ENCODE assay signal across 9 cellular contexts in the genomic region with DNA sequence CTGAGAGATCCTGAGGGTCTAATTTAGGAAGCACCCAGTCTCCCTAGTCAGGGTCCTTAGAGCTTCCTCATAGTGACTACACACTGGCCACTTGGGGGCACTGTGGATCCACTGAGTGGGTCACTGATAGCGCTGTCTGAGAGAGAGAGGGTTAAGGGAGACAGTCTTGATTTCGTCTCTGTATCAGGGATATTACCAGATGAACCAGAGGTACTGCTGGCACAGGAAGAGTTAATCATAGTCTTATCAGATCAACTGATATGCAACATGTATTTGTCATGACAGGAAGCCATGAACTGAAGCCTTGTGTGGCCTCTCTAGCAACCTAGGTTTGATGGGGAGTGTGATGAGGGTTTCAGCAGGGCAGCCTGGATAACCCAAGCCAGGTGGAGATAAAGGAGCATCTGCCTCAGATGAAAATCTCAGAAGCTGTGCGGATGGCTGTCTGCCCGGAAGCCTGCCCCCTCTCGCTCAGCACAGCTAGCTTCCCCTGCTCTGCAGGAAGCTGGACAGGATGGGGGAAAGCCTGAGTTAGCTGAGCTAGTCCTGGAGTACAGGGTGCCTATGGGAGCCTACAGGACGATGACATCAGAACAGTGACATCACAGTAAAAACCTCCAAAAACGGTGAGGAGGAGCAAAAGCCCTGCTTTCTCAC.
DNase-seq lines count a peak whose midpoint lies in the region; ATAC-seq, FAIRE-seq and TF ChIP-seq lines count a peak whose summit lies in the region.
"Had no signal": no experiment of that assay in that cellular context is flagged by ENCODE, and none has a peak within 500 bp of the region (broad histone marks: within the 10 kb centered on the region; RNA-seq: fewer than 3 reads in every experiment).

No MANE protein-coding gene starts in this region.

- H3K4me3 ChIP-seq in AG04450 (ENCODE audit: low read depth, low read length), result no peak overlapping the region
- H3K4me3 ChIP-seq: SK-N-MC had no signal

- peaks cover 23% of the 10 kb centered on the region for H3K4me1 Mint-ChIP-seq in activated CD4-positive, alpha-beta T cell treated with anti-CD3 and anti-CD28 coated beads, Interleukin-2, amount 10 ng/mL, durations not matched to agents 24 days and 14 days
- peaks cover 11% of the 10 kb centered on the region for H3K4me1 Mint-ChIP-seq in dendritic cell treated with granulocyte-macrophage colony-stimulating factor and Interleukin-4, amounts not matched to agents 40 ng/mL and 50 ng/mL, for 4 days (ENCODE audit: low read depth)
- peaks cover 10 to 16% (median 15%) of the 10 kb centered on the region in 3 donors for H3K4me1 Mint-ChIP-seq in naive B cell
- H3K4me1 Mint-ChIP-seq in stimulated activated effector memory CD8-positive, alpha-beta T cell treated with anti-CD3 and anti-CD28 coated beads, Interleukin-12 subunit alpha, Interleukin-12 subunit beta, amount 100 ng/mL, for 72 hours, result peaks cover 9% of the 10 kb centered on the region

- POLR2A ChIA-PET in AG04450 (lab: Yijun Ruan, JAX), result interaction anchor here (0.6 to 1.8 kb wide), 4 partner anchors 22 to 248 kb away, joined by 3 to 5 read pairs (median 3); no protein-coding TSS in a partner anchor

- CTCF ChIA-PET in AG04450 (lab: Charles Lee), result interaction anchor here (0.6 to 6.1 kb wide), 76 partner anchors 8 to 705 kb away, joined by 3 to 262 read pairs (median 4); no protein-coding TSS in a partner anchor

- no peaks in the 10 kb centered on the region for H3K27me3 ChIP-seq in AG04450 (ENCODE audit: control insufficient read depth, insufficient read depth, low read length)

- H3K27me3 Mint-ChIP-seq in activated CD4-positive, alpha-beta T cell treated with anti-CD3 and anti-CD28 coated beads, Interleukin-2, amount 10 ng/mL, durations not matched to agents 24 days and 14 days, result peaks cover 12% of the 10 kb centered on the region
- H3K27me3 Mint-ChIP-seq in dendritic cell treated with granulocyte-macrophage colony-stimulating factor and Interleukin-4, amounts not matched to agents 40 ng/mL and 50 ng/mL, for 4 days, result peaks cover 3% of the 10 kb centered on the region
- H3K27me3 Mint-ChIP-seq in naive B cell, result peaks cover 0 to 13% (median 0%) of the 10 kb centered on the region in 3 donors

- peak overlapping the region; percentile 80 for H3K27ac Mint-ChIP-seq in activated CD4-positive, alpha-beta T cell treated with anti-CD3 and anti-CD28 coated beads, Interleukin-2, amount 10 ng/mL, durations not matched to agents 24 days and 14 days
- H3K27ac Mint-ChIP-seq in dendritic cell treated with granulocyte-macrophage colony-stimulating factor and Interleukin-4, amounts not matched to agents 40 ng/mL and 50 ng/mL, for 4 days, result peak overlapping the region; percentile 27
- H3K27ac Mint-ChIP-seq in naive B cell, result peak overlapping the region in 4 of 6 donors; percentile 4 to 85 (median 28)
- H3K27ac Mint-ChIP-seq in stimulated activated effector memory CD8-positive, alpha-beta T cell treated with anti-CD3 and anti-CD28 coated beads, Interleukin-12 subunit alpha, Interleukin-12 subunit beta, amount 100 ng/mL, for 72 hours, result peak overlapping the region; percentile 43

- H3K9me3 Mint-ChIP-seq in activated CD4-positive, alpha-beta T cell treated with anti-CD3 and anti-CD28 coated beads, Interleukin-2, amount 10 ng/mL, durations not matched to agents 24 days and 14 days, result no peaks in the 10 kb centered on the region
- no peaks in the 10 kb centered on the region for H3K9me3 Mint-ChIP-seq in dendritic cell treated with granulocyte-macrophage colony-stimulating factor and Interleukin-4, amounts not matched to agents 40 ng/mL and 50 ng/mL, for 4 days
- H3K9me3 Mint-ChIP-seq in naive B cell, result no peaks in the 10 kb centered on the region
- H3K9me3 Mint-ChIP-seq in stimulated activated effector memory CD8-positive, alpha-beta T cell treated with anti-CD3 and anti-CD28 coated beads, Interleukin-12 subunit alpha, Interleukin-12 subunit beta, amount 100 ng/mL, for 72 hours, result no peaks in the 10 kb centered on the region

- 0 out of 2 replicates have a peak, but pooled peaks cover 3% of the 10 kb centered on the region for H3K9me3 ChIP-seq in AG04450 (ENCODE audit: control insufficient read depth, insufficient read depth, low read length)

- ATAC-seq in HG02970 (IDR thresholded peaks at IDR 0.05; ENCODE audit: low FRiP score, unreplicated experiment) (peak; percentile 92), naive B cell (ENCODE audit: low read depth in 2 of 2) (peak; percentile 84)
- ATAC-seq in stimulated activated effector memory CD8-positive, alpha-beta T cell treated with anti-CD3 and anti-CD28 coated beads, Interleukin-12 subunit alpha, Interleukin-12 subunit beta, amount 100 ng/mL, for 72 hours, result peak; percentile 96

- peak; percentile 92 for TF ChIP-seq CTCF in AG04450 (IDR thresholded peaks at IDR 0.05; ENCODE audit: low read depth, low read length)

- peak; percentile 69 for DNase-seq in AG04450 (ENCODE audit: low read depth, low spot score)
- peak; percentile 12 for DNase-seq in GM18507 (ENCODE audit: extremely low spot score, insufficient read length, low read depth)
- DNase-seq in NCI-H2171 (lab: John Stamatoyannopoulos, UW), result peak; percentile 61
- DNase-seq in activated CD4-positive, alpha-beta T cell treated with anti-CD3 and anti-CD28 coated beads, Interleukin-2, amount 10 ng/mL, durations not matched to agents 24 days and 14 days, result peak; percentile 91
- peak; percentile 25 for DNase-seq in naive B cell
- DNase-seq in stimulated activated effector memory CD8-positive, alpha-beta T cell treated with anti-CD3 and anti-CD28 coated beads, Interleukin-12 subunit alpha, Interleukin-12 subunit beta, amount 100 ng/mL, for 72 hours (ENCODE audit: low spot score in 2 of 2), result peak; percentile 42 to 71

- H3K36me3 Mint-ChIP-seq in activated CD4-positive, alpha-beta T cell treated with anti-CD3 and anti-CD28 coated beads, Interleukin-2, amount 10 ng/mL, durations not matched to agents 24 days and 14 days (ENCODE audit: low read depth), result no peaks in the 10 kb centered on the region
- no peaks in the 10 kb centered on the region for H3K36me3 Mint-ChIP-seq in dendritic cell treated with granulocyte-macrophage colony-stimulating factor and Interleukin-4, amounts not matched to agents 40 ng/mL and 50 ng/mL, for 4 days (ENCODE audit: low read depth)
- no peaks in the 10 kb centered on the region for H3K36me3 Mint-ChIP-seq in naive B cell
- H3K36me3 Mint-ChIP-seq in stimulated activated effector memory CD8-positive, alpha-beta T cell treated with anti-CD3 and anti-CD28 coated beads, Interleukin-12 subunit alpha, Interleukin-12 subunit beta, amount 100 ng/mL, for 72 hours, result no peaks in the 10 kb centered on the region

- H3K4me3 Mint-ChIP-seq in activated CD4-positive, alpha-beta T cell treated with anti-CD3 and anti-CD28 coated beads, Interleukin-2, amount 10 ng/mL, durations not matched to agents 24 days and 14 days, result peak overlapping the region; percentile 74
- no peak overlapping the region for H3K4me3 Mint-ChIP-seq in dendritic cell treated with granulocyte-macrophage colony-stimulating factor and Interleukin-4, amounts not matched to agents 40 ng/mL and 50 ng/mL, for 4 days
- peak overlapping the region in 6 of 8 donors; percentile 35 to 83 (median 62) for H3K4me3 Mint-ChIP-seq in naive B cell
- H3K4me3 Mint-ChIP-seq in stimulated activated effector memory CD8-positive, alpha-beta T cell treated with anti-CD3 and anti-CD28 coated beads, Interleukin-12 subunit alpha, Interleukin-12 subunit beta, amount 100 ng/mL, for 72 hours, result peak overlapping the region; percentile 47

- FAIRE-seq in GM18507 (lab: Jason Lieb, UNC), result no peak

- intact Hi-C loops in activated CD4-positive, alpha-beta T cell treated with anti-CD3 and anti-CD28 coated beads, Interleukin-2, amount 10 ng/mL, durations not matched to agents 24 days and 14 days (cut with micrococcal nuclease), result loop anchor here (1.0 to 10.0 kb wide), 7 partner anchors 23 to 680 kb away; no protein-coding TSS in a partner anchor
- intact Hi-C loops in dendritic cell treated with granulocyte-macrophage colony-stimulating factor and Interleukin-4, amounts not matched to agents 40 ng/mL and 50 ng/mL, for 4 days (cut with micrococcal nuclease), result loop anchor here (5.0 to 10.0 kb wide), 2 partner anchors 52 to 280 kb away; no protein-coding TSS in a partner anchor

- no peak overlapping the region for H3K27ac ChIP-seq in AG04450 (ENCODE audit: low read depth, low read length)
- H3K27ac ChIP-seq: SK-N-MC had no signal

Comparison
In these comparisons a context has a peak if more than half of its experiments do, and no peak if none do; other contexts are left out.
1. DNase-seq: peak in every context shown above with its lines; median percentile 91 in activated CD4-positive, alpha-beta T cell treated with anti-CD3 and anti-CD28 coated beads, Interleukin-2, amount 10 ng/mL, durations not matched to agents 24 days and 14 days; 69 in AG04450; 61 in NCI-H2171; 56 in stimulated activated effector memory CD8-positive, alpha-beta T cell treated with anti-CD3 and anti-CD28 coated beads, Interleukin-12 subunit alpha, Interleukin-12 subunit beta, amount 100 ng/mL, for 72 hours; 25 in naive B cell; 12 in GM18507.
2. H3K27ac Mint-ChIP-seq: peak in every context shown above with its lines; median percentile 80 in activated CD4-positive, alpha-beta T cell treated with anti-CD3 and anti-CD28 coated beads, Interleukin-2, amount 10 ng/mL, durations not matched to agents 24 days and 14 days; 43 in stimulated activated effector memory CD8-positive, alpha-beta T cell treated with anti-CD3 and anti-CD28 coated beads, Interleukin-12 subunit alpha, Interleukin-12 subunit beta, amount 100 ng/mL, for 72 hours; 28 in naive B cell; 27 in dendritic cell treated with granulocyte-macrophage colony-stimulating factor and Interleukin-4, amounts not matched to agents 40 ng/mL and 50 ng/mL, for 4 days.